In genomic region chr6:112054520-112055160, GRCh38 we compare ENCODE assay signal across 1 cellular context.
TF ChIP-seq lines count a peak whose summit lies in the region.

No MANE protein-coding gene starts in this region.

TF ChIP-seq in HepG2, 621 proteins besides CTCF, POLR2A, EP300 and RAD21:
- TF ChIP-seq ZNF17 (CRISPR knock-in tag; IDR thresholded peaks at IDR 0.05) (no peak), ARID2 (CRISPR knock-in tag; IDR thresholded peaks at IDR 0.05; ENCODE audit: borderline replicate concordance) (no peak), TEAD3 (CRISPR knock-in tag; optimal IDR thresholded peaks at IDR 0.05; ENCODE audit: borderline replicate concordance) (no peak)
